34 cellular contexts compared by ENCODE assay signal in the genomic region with DNA sequence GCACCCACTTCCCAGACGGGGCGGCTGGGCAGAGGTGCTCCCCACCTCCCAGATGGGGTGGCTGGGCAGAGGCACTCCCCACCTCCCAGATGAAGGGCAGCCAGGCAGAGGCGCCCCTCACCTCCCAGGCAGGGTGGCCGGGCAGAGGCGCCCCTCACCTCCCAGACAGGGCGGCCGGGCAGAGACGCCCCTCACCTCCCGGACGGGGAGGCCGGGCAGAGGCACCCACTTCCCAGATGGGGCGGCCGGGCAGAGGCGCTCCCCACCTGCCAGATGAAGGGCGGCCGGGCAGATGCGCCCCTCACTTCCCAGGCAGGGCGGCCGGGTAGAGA.
"Had no signal": no experiment of that assay in that cellular context is flagged by ENCODE, and none has a peak within 500 bp of the region (broad histone marks: within the 10 kb centered on the region; RNA-seq: fewer than 3 reads in every experiment).

No MANE protein-coding gene starts in this region.

- H3K9me3 ChIP-seq: MG63 had no signal

- DNase-seq: Karpas-422, Kasumi-1, MG63, MM.1S, MV-4-11, NCI-H1048, NCI-H1092, NCI-H1092 treated with DMSO at 0.1 percent for 48 hours, NCI-H1105, NCI-H1105 treated with DMSO at 0.1 percent for 48 hours, NCI-H1417, NCI-H1417 treated with DMSO at 0.1 percent for 48 hours, NCI-H1436, NCI-H1436 treated with DMSO at 0.1 percent for 48 hours, NCI-H146, NCI-H1694, NCI-H1694 treated with DMSO at 0.1 percent for 48 hours, NCI-H187, NCI-H187 treated with DMSO at 0.1 percent for 48 hours, NCI-H1930, NCI-H2029, NCI-H2029 treated with DMSO at 0.1 percent for 48 hours, NCI-H2081, NCI-H2081 treated with DMSO at 0.1 percent for 48 hours, NCI-H2107, NCI-H2171, NCI-H2171 treated with DMSO at 0.1 percent for 48 hours, NCI-H2227 treated with DMSO at 0.1 percent for 48 hours, NCI-H226, NCI-H345, NCI-H446, NCI-H446 treated with DMSO at 0.1 percent for 48 hours, NCI-H510A, NCI-H510A treated with DMSO at 0.1 percent for 48 hours had no signal

- H3K4me3 ChIP-seq: MG63 had no signal

- H3K36me3 ChIP-seq: MG63 had no signal

- H3K27me3 ChIP-seq: MG63 had no signal
